Comparison of ENCODE assay signal across 12 cellular contexts in genomic region chr3:123632161-123632655, GRCh38. TPM values are rescaled to one million over a fixed set of nuclear protein-coding genes. Genes with fewer than 3 reads are reported as not detected.
DNase-seq lines count a peak whose midpoint lies in the region; ATAC-seq and TF ChIP-seq lines count a peak whose summit lies in the region.
"Had no signal": no experiment of that assay in that cellular context is flagged by ENCODE, and none has a peak within 500 bp of the region (broad histone marks: within the 10 kb centered on the region; RNA-seq: fewer than 3 reads in every experiment).

No MANE protein-coding gene starts in this region.

- H3F3A ChIP-seq in SK-N-SH (replicated peaks; ENCODE audit: insufficient read depth): peaks cover 8% of the 10 kb centered on the region

- CTCF ChIA-PET in SK-N-SH (lab: Yijun Ruan, JAX): interaction anchor here (0.6 to 2.4 kb wide), 2 partner anchors 10 kb away, joined by 3 to 15 read pairs; no protein-coding TSS in a partner anchor

- TF ChIP-seq CTCF in SK-N-SH (IDR thresholded peaks at IDR 0.05) (no peak), thoracic aorta (IDR thresholded peaks at IDR 0.05) (no peak)

- no peak overlapping the region for H3K27ac ChIP-seq in SK-N-SH (ENCODE audit: low read depth in 2 of 2, low read length in 1 of 2)
- no peak overlapping the region for H3K27ac ChIP-seq in iPS-20b (ENCODE audit: low read length)
- peak overlapping the region; percentile 46 to 57 for H3K27ac ChIP-seq in thoracic aorta
- H3K27ac ChIP-seq: upper lobe of left lung had no signal

- 74% methylated on average over 6 of the region's 6 CpGs for WGBS in SK-N-SH (ENCODE audit: low lambda C conversion rate)

- POLR2A ChIA-PET in SK-N-SH (lab: Yijun Ruan, JAX): no interaction called here

- no peaks in the 10 kb centered on the region for H3K27me3 ChIP-seq in SK-N-SH (ENCODE audit: insufficient read depth)
- H3K27me3 ChIP-seq in iPS-20b (ENCODE audit: insufficient read depth, low read length): no peaks in the 10 kb centered on the region
- no peaks in the 10 kb centered on the region for H3K27me3 ChIP-seq in thoracic aorta (replicated peaks; ENCODE audit: insufficient read depth)
- H3K27me3 ChIP-seq: upper lobe of left lung had no signal

- no peak for TF ChIP-seq RAD21 in SK-N-SH (IDR thresholded peaks at IDR 0.05; ENCODE audit: low read length)

- H3K4me3 ChIP-seq in SK-N-SH (ENCODE audit: low read depth in 2 of 2, low read length in 1 of 2): no peak overlapping the region
- peak overlapping the region; percentile 19; the same call in 1 of the 2 replicates for H3K4me3 ChIP-seq in iPS-20b (ENCODE audit: low read length)
- H3K4me3 ChIP-seq in thoracic aorta: no peak overlapping the region
- H3K4me3 ChIP-seq: upper lobe of left lung had no signal

- H3K9me3 ChIP-seq in SK-N-SH (no peaks in the 10 kb centered on the region), iPS-20b (ENCODE audit: insufficient read depth, low read depth, low read length) (no peaks in the 10 kb centered on the region), thoracic aorta (no peaks in the 10 kb centered on the region)
- H3K9me3 ChIP-seq: upper lobe of left lung had no signal

- no peaks in the 10 kb centered on the region for H4K20me1 ChIP-seq in SK-N-SH (ENCODE audit: insufficient read depth)

- TF ChIP-seq EP300 in SK-N-SH (IDR thresholded peaks at IDR 0.05; ENCODE audit: borderline replicate concordance in 1 of 2, low read depth in 1 of 2, low read length in 1 of 2): no peak

- H3K4me2 ChIP-seq in SK-N-SH: no peak overlapping the region

- peaks cover 52 to 71% of the 10 kb centered on the region in 2 experiments for H3K36me3 ChIP-seq in SK-N-SH (replicated peaks in 1 of 2; ENCODE audit: control insufficient read depth in 1 of 2, insufficient read depth in 2 of 2, low read length in 1 of 2)
- H3K36me3 ChIP-seq in iPS-20b (ENCODE audit: insufficient read depth, low read depth, low read length): no peaks in the 10 kb centered on the region
- H3K36me3 ChIP-seq in thoracic aorta: peaks cover 51% of the 10 kb centered on the region

- H2AFZ ChIP-seq in SK-N-SH (ENCODE audit: low read depth): no peak overlapping the region

- no peaks in the 10 kb centered on the region for H3K9me2 ChIP-seq in SK-N-SH

- no peaks in the 10 kb centered on the region for H3K79me2 ChIP-seq in SK-N-SH (ENCODE audit: insufficient read depth)

- H3K9ac ChIP-seq in SK-N-SH: no peak overlapping the region
- peak overlapping the region; percentile 63; the same call in 1 of the 2 replicates for H3K9ac ChIP-seq in iPS-20b (ENCODE audit: low read depth, low read length)

- H3K4me1 ChIP-seq in SK-N-SH (ENCODE audit: control insufficient read depth in 1 of 2, insufficient read depth in 2 of 2, low read depth in 1 of 2, low read length in 1 of 2) (no peaks in the 10 kb centered on the region; a peak in 1 of 4 replicates), iPS-20b (ENCODE audit: insufficient read depth, low read length) (peaks cover 33% of the 10 kb centered on the region), thoracic aorta (ENCODE audit: control insufficient read depth in 1 of 2, low read depth in 2 of 2) (peaks cover 38 to 79% of the 10 kb centered on the region in 2 donors)

- ATAC-seq in SK-N-SH treated with all-trans-retinoic acid at 6 μM for 48 hours (peak; percentile 19; the same call in 2 of the 3 replicates), thoracic aorta (ENCODE audit: insufficient number of reproducible peaks, low FRiP score, low read depth) (peak; percentile 25), HG03280 (IDR thresholded peaks at IDR 0.05; ENCODE audit: unreplicated experiment) (no peak), HG02642 (IDR thresholded peaks at IDR 0.05; ENCODE audit: poor library complexity, unreplicated experiment) (no peak)

- DNase-seq in SK-N-SH (no peak), astrocyte of the hippocampus (ENCODE audit: low read depth, low spot score) (peak; percentile 87), thoracic aorta (ENCODE audit: low spot score) (no peak), DMS53 treated with DMSO at 0.1 percent for 48 hours (lab: John Stamatoyannopoulos, UW; ENCODE audit: unreplicated experiment) (no peak)
- DNase-seq: glutamatergic neuron; naive B cell; stimulated activated CD4-positive, alpha-beta T cell treated with anti-CD3 and anti-CD28 coated beads, Interleukin-4, amount 100 ng/mL, for 24 hours; upper lobe of left lung had no signal

TF ChIP-seq in SK-N-SH treated with all-trans-retinoic acid at 6 μM for 48 hours, 23 proteins besides CTCF, POLR2A, EP300 and RAD21 (continues in another document):
- TF ChIP-seq RARB (CRISPR knock-in tag; IDR thresholded peaks at IDR 0.05) (no peak), TOX (CRISPR knock-in tag; IDR thresholded peaks at IDR 0.05; ENCODE audit: borderline replicate concordance) (no peak), ZNF8 (CRISPR knock-in tag; IDR thresholded peaks at IDR 0.05) (no peak), OSR1 (CRISPR knock-in tag; IDR thresholded peaks at IDR 0.05) (no peak), SNAI2 (CRISPR knock-in tag; IDR thresholded peaks at IDR 0.05) (no peak), BACH2 (CRISPR knock-in tag; IDR thresholded peaks at IDR 0.05; ENCODE audit: borderline replicate concordance) (no peak), TCF4 (CRISPR knock-in tag; IDR thresholded peaks at IDR 0.05; ENCODE audit: borderline replicate concordance) (no peak), TSHZ2 (CRISPR knock-in tag; IDR thresholded peaks at IDR 0.05) (no peak), ZFP30 (CRISPR knock-in tag; IDR thresholded peaks at IDR 0.05) (no peak), ZFP3 (CRISPR knock-in tag; IDR thresholded peaks at IDR 0.05) (no peak)

TF ChIP-seq in SK-N-SH, 30 proteins besides CTCF, POLR2A, EP300 and RAD21:
- TF ChIP-seq CHD2 (IDR thresholded peaks at IDR 0.05; ENCODE audit: low read length, partially characterized antibody): no peak
- TF ChIP-seq MAX (IDR thresholded peaks at IDR 0.05; ENCODE audit: low read depth): no peak
- TF ChIP-seq RXRA (IDR thresholded peaks at IDR 0.05; ENCODE audit: borderline replicate concordance, low read depth): no peak
- no peak for TF ChIP-seq IRF3 (IDR thresholded peaks at IDR 0.05; ENCODE audit: low read depth, low read length)
- no peak for TF ChIP-seq POLR2AphosphoS5 (IDR thresholded peaks at IDR 0.05; ENCODE audit: low read depth, low read length)
- no peak for TF ChIP-seq FOXM1 (IDR thresholded peaks at IDR 0.05; ENCODE audit: low read depth)
- no peak for TF ChIP-seq GATA2 (CRISPR knock-in tag; IDR thresholded peaks at IDR 0.05)
- TF ChIP-seq ZBTB33 (IDR thresholded peaks at IDR 0.05; ENCODE audit: borderline replicate concordance, low read depth): no peak
- TF ChIP-seq SIN3A (IDR thresholded peaks at IDR 0.05; ENCODE audit: borderline replicate concordance, low read depth, low read length): no peak
- no peak for TF ChIP-seq RCOR1 (IDR thresholded peaks at IDR 0.05; ENCODE audit: low read length)
- TF ChIP-seq FOXJ3 (CRISPR knock-in tag; IDR thresholded peaks at IDR 0.05): no peak
- no peak for TF ChIP-seq YY1 (IDR thresholded peaks at IDR 0.05; ENCODE audit: low read depth)
- TF ChIP-seq USF1 (IDR thresholded peaks at IDR 0.05; ENCODE audit: borderline replicate concordance, low read depth): no peak
- TF ChIP-seq NRF1 (IDR thresholded peaks at IDR 0.05; ENCODE audit: low read depth, low read length): no peak
- no peak for TF ChIP-seq TAF1 (IDR thresholded peaks at IDR 0.05; ENCODE audit: borderline replicate concordance, low read depth, low read length)
- TF ChIP-seq MEF2A (IDR thresholded peaks at IDR 0.05; ENCODE audit: borderline replicate concordance, low read depth): no peak
- TF ChIP-seq TCF12 (IDR thresholded peaks at IDR 0.05): no peak
- TF ChIP-seq GABPA (IDR thresholded peaks at IDR 0.05; ENCODE audit: low read depth): no peak
- no peak for TF ChIP-seq JUND (IDR thresholded peaks at IDR 0.05)

RNA-seq across cellular contexts. Expression of gene HACD2, which starts 47.4 kb away (rescaled TPM):
- polyA plus RNA-seq in SK-N-SH (2012; rRNA removed): 13.8 and 18.3 TPM in 2 replicates
- polyA plus RNA-seq in SK-N-SH (2012; cell fraction: cytosol; rRNA removed): 21.4 and 23.7 TPM in 2 replicates
- 6.4 and 13.0 TPM in 2 replicates for polyA plus RNA-seq in SK-N-SH (2012; cell fraction: nucleus; rRNA removed)
- total RNA-seq in thoracic aorta: 10 to 100 TPM; 18.8 to 22.6 TPM

Comparison
In these comparisons a context has a peak if more than half of its experiments do, and no peak if none do; other contexts are left out.
1. ATAC-seq: peak in SK-N-SH treated with all-trans-retinoic acid at 6 μM for 48 hours (single experiment) and thoracic aorta (single experiment); none in HG03280 (single experiment) and HG02642 (single experiment).
2. H3K27ac ChIP-seq: peak in thoracic aorta (2 of 2); none in SK-N-SH (0 of 2) and iPS-20b (single experiment).